ENCODE assay signal across 8 cellular contexts in the genomic region with DNA sequence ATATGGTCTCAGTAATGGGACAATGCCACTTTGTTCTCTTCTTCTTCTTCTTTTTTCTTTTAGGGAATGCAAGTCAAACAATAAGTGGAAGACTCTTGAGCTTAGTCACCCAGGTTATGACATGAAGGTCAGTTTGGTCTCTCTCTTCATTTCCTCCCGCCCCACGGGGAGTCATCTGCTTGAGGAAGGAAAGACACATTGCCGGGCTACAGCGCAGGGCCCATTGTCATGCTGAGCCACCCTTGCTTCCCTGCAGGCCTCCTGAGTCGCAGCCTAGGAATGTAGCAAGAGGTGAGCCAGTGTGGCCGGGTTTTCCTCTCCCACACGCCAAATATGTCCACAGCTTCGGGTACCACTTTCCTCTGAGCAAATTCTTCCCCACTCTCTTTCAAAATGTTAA. TPM values are rescaled to one million over a fixed set of nuclear protein-coding genes. Genes with fewer than 3 reads are reported as not detected.
DNase-seq lines count a peak whose midpoint lies in the region; ATAC-seq and TF ChIP-seq lines count a peak whose summit lies in the region.

No MANE protein-coding gene starts in this region.

- no peaks in the 10 kb centered on the region for H3K9me3 Mint-ChIP-seq in activated T-helper 2 cell treated with anti-CD3 and anti-CD28 coated beads, Interferon-gamma antibody, Interleukin-2, Interleukin-4, amounts not matched to agents 10 μg/mL and 5 μg/mL and 100 μg/mL, durations not matched to agents 14 hours and 24 hours and 36 hours
- H3K9me3 Mint-ChIP-seq in nephron progenitor cell = no peaks in the 10 kb centered on the region

- H3K4me3 ChIP-seq in NB4 (ENCODE audit: low read depth, low read length) = no peak overlapping the region
- H3K4me3 ChIP-seq in lung = no peak overlapping the region

- peaks cover 11% of the 10 kb centered on the region for H3K4me1 Mint-ChIP-seq in activated T-helper 2 cell treated with anti-CD3 and anti-CD28 coated beads, Interferon-gamma antibody, Interleukin-2, Interleukin-4, amounts not matched to agents 10 μg/mL and 5 μg/mL and 100 μg/mL, durations not matched to agents 14 hours and 24 hours and 36 hours (ENCODE audit: low read depth)
- peaks cover 47% of the 10 kb centered on the region for H3K4me1 Mint-ChIP-seq in nephron progenitor cell

- 22 to 48% methylated on average over 8 of the region's 8 CpGs for WGBS in lung, 2 donors

- H3K4me1 ChIP-seq in lung (ENCODE audit: control insufficient read depth in 2 of 2, insufficient read depth in 2 of 2, low read length in 2 of 2) = peaks cover 0 to 3% of the 10 kb centered on the region in 2 donors

- ATAC-seq in lung (ENCODE audit: insufficient read depth, low FRiP score) (no peak), HG03457 (IDR thresholded peaks at IDR 0.05; ENCODE audit: unreplicated experiment) (no peak), left colon (no peak)

- no peak for TF ChIP-seq POLR2A in NB4 (IDR thresholded peaks at IDR 0.05; ENCODE audit: extremely low read depth, insufficient read length)

- no peaks in the 10 kb centered on the region for H3K27me3 Mint-ChIP-seq in activated T-helper 2 cell treated with anti-CD3 and anti-CD28 coated beads, Interferon-gamma antibody, Interleukin-2, Interleukin-4, amounts not matched to agents 10 μg/mL and 5 μg/mL and 100 μg/mL, durations not matched to agents 14 hours and 24 hours and 36 hours (ENCODE audit: low read depth)
- H3K27me3 Mint-ChIP-seq in nephron progenitor cell (ENCODE audit: low read depth, poor library complexity) = no peaks in the 10 kb centered on the region

- H3K27ac Mint-ChIP-seq in activated T-helper 2 cell treated with anti-CD3 and anti-CD28 coated beads, Interferon-gamma antibody, Interleukin-2, Interleukin-4, amounts not matched to agents 10 μg/mL and 5 μg/mL and 100 μg/mL, durations not matched to agents 14 hours and 24 hours and 36 hours = no peak overlapping the region
- H3K27ac Mint-ChIP-seq in nephron progenitor cell = no peak overlapping the region

- H3K9me3 ChIP-seq in lung (ENCODE audit: control insufficient read depth in 2 of 2, insufficient read depth in 1 of 2, low read length in 1 of 2) = no peaks in the 10 kb centered on the region

- H3K36me3 ChIP-seq in lung (ENCODE audit: control insufficient read depth in 2 of 2, insufficient read depth in 2 of 2, low read length in 2 of 2) = no peaks in the 10 kb centered on the region

- H3K27me3 ChIP-seq in lung (ENCODE audit: control insufficient read depth, insufficient read depth) = no peaks in the 10 kb centered on the region

- H3K36me3 Mint-ChIP-seq in activated T-helper 2 cell treated with anti-CD3 and anti-CD28 coated beads, Interferon-gamma antibody, Interleukin-2, Interleukin-4, amounts not matched to agents 10 μg/mL and 5 μg/mL and 100 μg/mL, durations not matched to agents 14 hours and 24 hours and 36 hours (ENCODE audit: low read depth) = no peaks in the 10 kb centered on the region
- no peaks in the 10 kb centered on the region for H3K36me3 Mint-ChIP-seq in nephron progenitor cell (ENCODE audit: low read depth)

- TF ChIP-seq CTCF in NB4 (IDR thresholded peaks at IDR 0.05; ENCODE audit: low read depth, low read length) (no peak), lung (IDR thresholded peaks at IDR 0.05; ENCODE audit: control extremely low read depth, extremely low read depth) (no peak), nephron progenitor cell (IDR thresholded peaks at IDR 0.05) (no peak)

- H3K27ac ChIP-seq in lung (ENCODE audit: low read depth in 1 of 2, low read length in 1 of 2) = no peak overlapping the region

- intact Hi-C loops in activated T-helper 2 cell treated with anti-CD3 and anti-CD28 coated beads, Interferon-gamma antibody, Interleukin-2, Interleukin-4, amounts not matched to agents 10 μg/mL and 5 μg/mL and 100 μg/mL, durations not matched to agents 14 hours and 24 hours and 36 hours (cut with micrococcal nuclease) = no loop called here
- intact Hi-C loops in left colon (cut with DNase I, micrococcal nuclease) = no loop called here

- H3K4me3 Mint-ChIP-seq in activated T-helper 2 cell treated with anti-CD3 and anti-CD28 coated beads, Interferon-gamma antibody, Interleukin-2, Interleukin-4, amounts not matched to agents 10 μg/mL and 5 μg/mL and 100 μg/mL, durations not matched to agents 14 hours and 24 hours and 36 hours (ENCODE audit: low read depth) = no peak overlapping the region
- no peak overlapping the region for H3K4me3 Mint-ChIP-seq in nephron progenitor cell

- DNase-seq in Daoy (ENCODE audit: low read depth) (peak; percentile 75), NB4 (ENCODE audit: low read depth) (peak; percentile 94), dermis blood vessel endothelial cell (peak; percentile 67), lung (ENCODE audit: low spot score) (peak; percentile 40), left colon (no peak), nephron progenitor cell (no peak)
- DNase-seq in activated T-helper 2 cell treated with anti-CD3 and anti-CD28 coated beads, Interferon-gamma antibody, Interleukin-2, Interleukin-4, amounts not matched to agents 10 μg/mL and 5 μg/mL and 100 μg/mL, durations not matched to agents 14 hours and 24 hours and 36 hours (ENCODE audit: low spot score) = no peak

RNA-seq across cellular contexts. Expression of gene RAP2B, which starts 47.6 kb away (rescaled TPM):
- 12.2 and 13.8 TPM in 2 replicates for total RNA-seq in Daoy (2014; rRNA removed; shearing (Covaris generic))
- 21.2 and 24.0 TPM in 2 replicates for total RNA-seq in dermis blood vessel endothelial cell
- 10 to 100 TPM; 22.2 to 23.8 TPM for total RNA-seq in lung
- 1 to 10 TPM; 7.4 to 9.2 TPM for polyA plus RNA-seq in lung
- 13.7 and 14.0 TPM in 2 replicates for total RNA-seq in activated T-helper 2 cell treated with anti-CD3 and anti-CD28 coated beads, Interferon-gamma antibody, Interleukin-2, Interleukin-4, amounts not matched to agents 10 μg/mL and 5 μg/mL and 100 μg/mL, durations not matched to agents 14 hours and 24 hours and 36 hours
- 10 to 100 TPM; 10.0 to 18.5 TPM for total RNA-seq in left colon

Comparison
In these comparisons a context has a peak if more than half of its experiments do, and no peak if none do; other contexts are left out.
1. DNase-seq: peak in Daoy (single experiment), NB4 (single experiment), dermis blood vessel endothelial cell (single experiment) and lung (single experiment); none in activated T-helper 2 cell treated with anti-CD3 and anti-CD28 coated beads, Interferon-gamma antibody, Interleukin-2, Interleukin-4, amounts not matched to agents 10 μg/mL and 5 μg/mL and 100 μg/mL, durations not matched to agents 14 hours and 24 hours and 36 hours (single experiment), left colon (0 of 2) and nephron progenitor cell (single experiment).